In genomic region chr4:26135331-26135730, GRCh38 we compare ENCODE assay signal across 19 cellular contexts.
"Had no signal": no experiment of that assay in that cellular context is flagged by ENCODE, and none has a peak within 500 bp of the region (broad histone marks: within the 10 kb centered on the region; RNA-seq: fewer than 3 reads in every experiment).

No MANE protein-coding gene starts in this region.

- H3K36me3 ChIP-seq: brain microvascular endothelial cell, gastrocnemius medialis, heart left ventricle, neural progenitor cell, ovary, right lobe of liver, upper lobe of left lung had no signal

- ATAC-seq: activated T-cell treated with anti-CD3 and anti-CD28 coated beads, Interleukin-2, amount 50 U/mL, for 4 hours; effector memory CD8-positive, alpha-beta T cell; gastrocnemius medialis; heart left ventricle; left cardiac atrium; right lobe of liver; stimulated activated naive CD8-positive, alpha-beta T cell treated with anti-CD3 and anti-CD28 coated beads, Interleukin-15, amount 100 ng/mL, for 72 hours had no signal

- DNase-seq: activated CD4-positive, alpha-beta memory T cell treated with anti-CD3 and anti-CD28 coated beads, Interleukin-2, amount 10 ng/mL, durations not matched to agents 7 days and 5 days; activated gamma-delta T cell treated with Interleukin-2 at 50 U/mL for 16 hours; activated naive CD8-positive, alpha-beta T cell treated with anti-CD3 and anti-CD28 coated beads for 36 hours; activated T-cell treated with anti-CD3 and anti-CD28 coated beads, Interleukin-2, amount 50 U/mL, for 4 hours; brain microvascular endothelial cell; cerebellar nuclear complex; effector memory CD8-positive, alpha-beta T cell; gastrocnemius medialis; heart left ventricle; left cardiac atrium; midbrain; ovary; right lobe of liver; stimulated activated naive CD8-positive, alpha-beta T cell treated with anti-CD3 and anti-CD28 coated beads, Interleukin-15, amount 100 ng/mL, for 72 hours; T-helper 9 cell; upper lobe of left lung had no signal

- H3K9me3 ChIP-seq: gastrocnemius medialis, heart left ventricle, ovary, right lobe of liver, upper lobe of left lung had no signal

- H3K27ac ChIP-seq: brain microvascular endothelial cell, gastrocnemius medialis, heart left ventricle, neural progenitor cell, ovary, right lobe of liver, upper lobe of left lung had no signal

- H3K4me3 ChIP-seq: gastrocnemius medialis, heart left ventricle, lung, neural progenitor cell, ovary, right lobe of liver, smooth muscle cell, upper lobe of left lung had no signal

- H3K27me3 ChIP-seq: brain microvascular endothelial cell, gastrocnemius medialis, heart left ventricle, neural progenitor cell, ovary, right lobe of liver, upper lobe of left lung had no signal
